In genomic region chr14:38561657-38562056, GRCh38 we compare ENCODE assay signal across 24 cellular contexts.
"Had no signal": no experiment of that assay in that cellular context is flagged by ENCODE, and none has a peak within 500 bp of the region (broad histone marks: within the 10 kb centered on the region; RNA-seq: fewer than 3 reads in every experiment).

No MANE protein-coding gene starts in this region.

- H3K27ac Mint-ChIP-seq: immature natural killer cell, memory B cell had no signal

- H3K4me3 Mint-ChIP-seq: immature natural killer cell, memory B cell had no signal

- DNase-seq: dermis blood vessel endothelial cell; dorsolateral prefrontal cortex; effector CD4-positive, alpha-beta T cell; effector memory CD4-positive, alpha-beta T cell; foreskin keratinocyte; gastrocnemius medialis; glutamatergic neuron; heart left ventricle; hypothalamus; immature natural killer cell; islet precursor cell; kidney; kidney glomerular epithelial cell; left lung; left ventricle myocardium superior; lower lobe of right lung; mesendoderm; midbrain had no signal

- H3K36me3 Mint-ChIP-seq: memory B cell had no signal

- H3K4me1 Mint-ChIP-seq: immature natural killer cell, memory B cell had no signal

- H3K4me1 ChIP-seq: esophagus muscularis mucosa, foreskin keratinocyte, gastrocnemius medialis, heart left ventricle, left lung, lower lobe of right lung had no signal

- H3K4me3 ChIP-seq: coronary artery, dorsolateral prefrontal cortex, esophagus muscularis mucosa, gastrocnemius medialis, heart left ventricle, hepatocyte, left lung, lower lobe of right lung had no signal

- H3K27ac ChIP-seq: coronary artery, dorsolateral prefrontal cortex, esophagus muscularis mucosa, foreskin keratinocyte, gastrocnemius medialis, heart left ventricle, hepatocyte, left lung, lower lobe of right lung had no signal

- FAIRE-seq: colon, endothelial cell of umbilical vein, kidney had no signal

- H3K4me2 ChIP-seq: hepatocyte had no signal

- ATAC-seq: foreskin keratinocyte, gastrocnemius medialis, heart left ventricle, left lung, left ventricle myocardium superior had no signal

- H3K36me3 ChIP-seq: esophagus muscularis mucosa, gastrocnemius medialis, heart left ventricle, left lung, lower lobe of right lung had no signal

- H3K9me3 ChIP-seq: gastrocnemius medialis had no signal

- H3K27me3 ChIP-seq: dorsolateral prefrontal cortex, esophagus muscularis mucosa, foreskin keratinocyte, gastrocnemius medialis, heart left ventricle, hepatocyte, left lung had no signal

- H2AFZ ChIP-seq: hepatocyte had no signal

- H3K79me2 ChIP-seq: hepatocyte had no signal
